In the genomic region with DNA sequence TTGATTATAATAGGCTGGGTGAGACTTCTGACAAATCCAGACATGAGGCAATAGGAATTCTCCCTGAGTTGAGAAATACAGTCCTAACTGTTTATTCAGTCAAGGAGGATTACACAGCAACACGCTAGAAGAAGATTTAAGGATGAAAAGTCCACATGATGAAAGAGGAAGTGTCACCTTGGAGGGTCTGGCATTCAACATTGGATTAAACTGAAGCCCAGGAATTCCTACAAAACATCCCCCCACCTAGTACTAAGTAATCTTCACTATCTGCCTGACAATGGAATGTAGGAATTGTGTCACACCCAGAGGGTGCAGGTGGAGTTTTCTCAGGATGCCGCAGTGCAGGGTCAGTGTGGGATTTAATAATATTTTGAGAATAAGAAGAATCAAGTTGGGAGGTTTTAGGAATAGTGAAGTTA, we compare ENCODE assay signal across 1 cellular context.
TF ChIP-seq lines count a peak whose summit lies in the region.

No MANE protein-coding gene starts in this region.

TF ChIP-seq in HepG2, 621 proteins besides CTCF, POLR2A, EP300 and RAD21 (continued from another document and continues in another):
- 0 out of 2 replicates have a peak, but pooled peaks have one; percentile 40 for TF ChIP-seq HMGXB3 (CRISPR knock-in tag; IDR thresholded peaks at IDR 0.05; ENCODE audit: borderline replicate concordance)
- peak; percentile 49; the same call in 1 of the 2 replicates for TF ChIP-seq SALL1 (CRISPR knock-in tag; IDR thresholded peaks at IDR 0.05)
- no peak for TF ChIP-seq SUZ12 (IDR thresholded peaks at IDR 0.05; ENCODE audit: low read depth, low read length)
- TF ChIP-seq, protein P1, sequence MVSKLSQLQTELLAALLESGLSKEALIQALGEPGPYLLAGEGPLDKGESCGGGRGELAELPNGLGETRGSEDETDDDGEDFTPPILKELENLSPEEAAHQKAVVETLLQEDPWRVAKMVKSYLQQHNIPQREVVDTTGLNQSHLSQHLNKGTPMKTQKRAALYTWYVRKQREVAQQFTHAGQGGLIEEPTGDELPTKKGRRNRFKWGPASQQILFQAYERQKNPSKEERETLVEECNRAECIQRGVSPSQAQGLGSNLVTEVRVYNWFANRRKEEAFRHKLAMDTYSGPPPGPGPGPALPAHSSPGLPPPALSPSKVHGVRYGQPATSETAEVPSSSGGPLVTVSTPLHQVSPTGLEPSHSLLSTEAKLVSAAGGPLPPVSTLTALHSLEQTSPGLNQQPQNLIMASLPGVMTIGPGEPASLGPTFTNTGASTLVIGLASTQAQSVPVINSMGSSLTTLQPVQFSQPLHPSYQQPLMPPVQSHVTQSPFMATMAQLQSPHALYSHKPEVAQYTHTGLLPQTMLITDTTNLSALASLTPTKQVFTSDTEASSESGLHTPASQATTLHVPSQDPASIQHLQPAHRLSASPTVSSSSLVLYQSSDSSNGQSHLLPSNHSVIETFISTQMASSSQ (IDR thresholded peaks at IDR 0.05; ENCODE audit: low read depth), result peak; percentile 61; the same call in 1 of the 2 replicates
- TF ChIP-seq, protein P1 (CRISPR knock-in tag; IDR thresholded peaks at IDR 0.05; ENCODE audit: borderline replicate concordance), result no peak
- TF ChIP-seq TBP (CRISPR knock-in tag; IDR thresholded peaks at IDR 0.05), result no peak
- TF ChIP-seq FOXC1 (CRISPR knock-in tag; IDR thresholded peaks at IDR 0.05; ENCODE audit: borderline replicate concordance), result no peak
- TF ChIP-seq ZNF431 (CRISPR knock-in tag; IDR thresholded peaks at IDR 0.05; ENCODE audit: borderline replicate concordance, low read depth), result no peak
- TF ChIP-seq ARNT2 (CRISPR knock-in tag; IDR thresholded peaks at IDR 0.05; ENCODE audit: low read depth), result no peak; the same call in 1 of the 2 replicates
- TF ChIP-seq ZNF44 (CRISPR knock-in tag; IDR thresholded peaks at IDR 0.05), result no peak
- peak; percentile 77 for TF ChIP-seq FOSL2 (CRISPR knock-in tag; IDR thresholded peaks at IDR 0.05)
- TF ChIP-seq ZZZ3 (CRISPR knock-in tag; IDR thresholded peaks at IDR 0.05; ENCODE audit: borderline replicate concordance), result no peak
- TF ChIP-seq KMT2B (CRISPR knock-in tag; IDR thresholded peaks at IDR 0.05), result 0 out of 2 replicates have a peak, but pooled peaks have one; percentile 32
- TF ChIP-seq MIXL1 (CRISPR knock-in tag; IDR thresholded peaks at IDR 0.05), result peak; percentile 79; the same call in 1 of the 2 replicates
- peak; percentile 74; the same call in 1 of the 2 replicates for TF ChIP-seq SOX13 (IDR thresholded peaks at IDR 0.05)
- peak in 1 of 2 experiments; percentile 92; a peak in 2 of 4 replicates for TF ChIP-seq SOX13 (CRISPR knock-in tag; conservative IDR thresholded peaks at IDR 0.05 in 1 of 2, IDR thresholded peaks at IDR 0.05 in 1 of 2)
- peak; percentile 94 for TF ChIP-seq ISL2 (CRISPR knock-in tag; IDR thresholded peaks at IDR 0.05)
- TF ChIP-seq RBM39 (IDR thresholded peaks at IDR 0.05; ENCODE audit: low read depth, low read length, poor library complexity, severe bottlenecking), result no peak
- TF ChIP-seq NR2F2 (IDR thresholded peaks at IDR 0.05; ENCODE audit: borderline replicate concordance, low read depth), result peak; percentile 76; the same call in 1 of the 2 replicates
- TF ChIP-seq ZSCAN29 (CRISPR knock-in tag; conservative IDR thresholded peaks at IDR 0.05), result no peak
- peak; percentile 36; the same call in 1 of the 2 replicates for TF ChIP-seq TCF7L2 (IDR thresholded peaks at IDR 0.05; ENCODE audit: low read depth, low read length)
- peak; percentile 92; the same call in 1 of the 2 replicates for TF ChIP-seq NFKBIZ (CRISPR knock-in tag; IDR thresholded peaks at IDR 0.05)
- no peak for TF ChIP-seq ZNF317 (CRISPR knock-in tag; IDR thresholded peaks at IDR 0.05)
- TF ChIP-seq BCL3 (CRISPR knock-in tag; IDR thresholded peaks at IDR 0.05), result no peak
- TF ChIP-seq KLF9 (CRISPR knock-in tag; IDR thresholded peaks at IDR 0.05; ENCODE audit: low read depth), result no peak
- no peak for TF ChIP-seq ZNF260 (CRISPR knock-in tag; IDR thresholded peaks at IDR 0.05; ENCODE audit: borderline replicate concordance, low read depth)
- TF ChIP-seq MAZ (IDR thresholded peaks at IDR 0.05; ENCODE audit: borderline replicate concordance, low read depth, low read length), result no peak
- peak; percentile 22; the same call in 1 of the 2 replicates for TF ChIP-seq MAZ (CRISPR knock-in tag; IDR thresholded peaks at IDR 0.05; ENCODE audit: low read depth)
- no peak for TF ChIP-seq ARID2 (CRISPR knock-in tag; IDR thresholded peaks at IDR 0.05; ENCODE audit: borderline replicate concordance)
- TF ChIP-seq, protein P2, sequence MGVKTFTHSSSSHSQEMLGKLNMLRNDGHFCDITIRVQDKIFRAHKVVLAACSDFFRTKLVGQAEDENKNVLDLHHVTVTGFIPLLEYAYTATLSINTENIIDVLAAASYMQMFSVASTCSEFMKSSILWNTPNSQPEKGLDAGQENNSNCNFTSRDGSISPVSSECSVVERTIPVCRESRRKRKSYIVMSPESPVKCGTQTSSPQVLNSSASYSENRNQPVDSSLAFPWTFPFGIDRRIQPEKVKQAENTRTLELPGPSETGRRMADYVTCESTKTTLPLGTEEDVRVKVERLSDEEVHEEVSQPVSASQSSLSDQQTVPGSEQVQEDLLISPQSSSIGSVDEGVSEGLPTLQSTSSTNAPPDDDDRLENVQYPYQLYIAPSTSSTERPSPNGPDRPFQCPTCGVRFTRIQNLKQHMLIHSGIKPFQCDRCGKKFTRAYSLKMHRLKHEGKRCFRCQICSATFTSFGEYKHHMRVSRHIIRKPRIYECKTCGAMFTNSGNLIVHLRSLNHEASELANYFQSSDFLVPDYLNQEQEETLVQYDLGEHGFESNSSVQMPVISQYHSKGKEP (CRISPR knock-in tag; IDR thresholded peaks at IDR 0.05), result 0 out of 2 replicates have a peak, but pooled peaks have one; percentile 40
- TF ChIP-seq ZNF709 (CRISPR knock-in tag; IDR thresholded peaks at IDR 0.05), result no peak
- no peak; the same call in 1 of the 2 replicates for TF ChIP-seq MYPOP (CRISPR knock-in tag; IDR thresholded peaks at IDR 0.05)
- TF ChIP-seq YEATS2 (CRISPR knock-in tag; IDR thresholded peaks at IDR 0.05; ENCODE audit: borderline replicate concordance), result no peak
- peak; percentile 11; the same call in 1 of the 2 replicates for TF ChIP-seq FOXA1 (IDR thresholded peaks at IDR 0.05)
- peak; percentile 90 for TF ChIP-seq FOXA1 (CRISPR knock-in tag; IDR thresholded peaks at IDR 0.05)
- no peak for TF ChIP-seq ZNF557 (CRISPR knock-in tag; IDR thresholded peaks at IDR 0.05)
- TF ChIP-seq, protein P3, sequence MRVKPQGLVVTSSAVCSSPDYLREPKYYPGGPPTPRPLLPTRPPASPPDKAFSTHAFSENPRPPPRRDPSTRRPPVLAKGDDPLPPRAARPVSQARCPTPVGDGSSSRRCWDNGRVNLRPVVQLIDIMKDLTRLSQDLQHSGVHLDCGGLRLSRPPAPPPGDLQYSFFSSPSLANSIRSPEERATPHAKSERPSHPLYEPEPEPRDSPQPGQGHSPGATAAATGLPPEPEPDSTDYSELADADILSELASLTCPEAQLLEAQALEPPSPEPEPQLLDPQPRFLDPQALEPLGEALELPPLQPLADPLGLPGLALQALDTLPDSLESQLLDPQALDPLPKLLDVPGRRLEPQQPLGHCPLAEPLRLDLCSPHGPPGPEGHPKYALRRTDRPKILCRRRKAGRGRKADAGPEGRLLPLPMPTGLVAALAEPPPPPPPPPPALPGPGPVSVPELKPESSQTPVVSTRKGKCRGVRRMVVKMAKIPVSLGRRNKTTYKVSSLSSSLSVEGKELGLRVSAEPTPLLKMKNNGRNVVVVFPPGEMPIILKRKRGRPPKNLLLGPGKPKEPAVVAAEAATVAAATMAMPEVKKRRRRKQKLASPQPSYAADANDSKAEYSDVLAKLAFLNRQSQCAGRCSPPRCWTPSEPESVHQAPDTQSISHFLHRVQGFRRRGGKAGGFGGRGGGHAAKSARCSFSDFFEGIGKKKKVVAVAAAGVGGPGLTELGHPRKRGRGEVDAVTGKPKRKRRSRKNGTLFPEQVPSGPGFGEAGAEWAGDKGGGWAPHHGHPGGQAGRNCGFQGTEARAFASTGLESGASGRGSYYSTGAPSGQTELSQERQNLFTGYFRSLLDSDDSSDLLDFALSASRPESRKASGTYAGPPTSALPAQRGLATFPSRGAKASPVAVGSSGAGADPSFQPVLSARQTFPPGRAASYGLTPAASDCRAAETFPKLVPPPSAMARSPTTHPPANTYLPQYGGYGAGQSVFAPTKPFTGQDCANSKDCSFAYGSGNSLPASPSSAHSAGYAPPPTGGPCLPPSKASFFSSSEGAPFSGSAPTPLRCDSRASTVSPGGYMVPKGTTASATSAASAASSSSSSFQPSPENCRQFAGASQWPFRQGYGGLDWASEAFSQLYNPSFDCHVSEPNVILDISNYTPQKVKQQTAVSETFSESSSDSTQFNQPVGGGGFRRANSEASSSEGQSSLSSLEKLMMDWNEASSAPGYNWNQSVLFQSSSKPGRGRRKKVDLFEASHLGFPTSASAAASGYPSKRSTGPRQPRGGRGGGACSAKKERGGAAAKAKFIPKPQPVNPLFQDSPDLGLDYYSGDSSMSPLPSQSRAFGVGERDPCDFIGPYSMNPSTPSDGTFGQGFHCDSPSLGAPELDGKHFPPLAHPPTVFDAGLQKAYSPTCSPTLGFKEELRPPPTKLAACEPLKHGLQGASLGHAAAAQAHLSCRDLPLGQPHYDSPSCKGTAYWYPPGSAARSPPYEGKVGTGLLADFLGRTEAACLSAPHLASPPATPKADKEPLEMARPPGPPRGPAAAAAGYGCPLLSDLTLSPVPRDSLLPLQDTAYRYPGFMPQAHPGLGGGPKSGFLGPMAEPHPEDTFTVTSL (CRISPR knock-in tag; IDR thresholded peaks at IDR 0.05; ENCODE audit: borderline replicate concordance), result peak; percentile 60; the same call in 1 of the 2 replicates
- TF ChIP-seq NFE2L2 (IDR thresholded peaks at IDR 0.05; ENCODE audit: low read length), result no peak
- TF ChIP-seq, protein P4, sequence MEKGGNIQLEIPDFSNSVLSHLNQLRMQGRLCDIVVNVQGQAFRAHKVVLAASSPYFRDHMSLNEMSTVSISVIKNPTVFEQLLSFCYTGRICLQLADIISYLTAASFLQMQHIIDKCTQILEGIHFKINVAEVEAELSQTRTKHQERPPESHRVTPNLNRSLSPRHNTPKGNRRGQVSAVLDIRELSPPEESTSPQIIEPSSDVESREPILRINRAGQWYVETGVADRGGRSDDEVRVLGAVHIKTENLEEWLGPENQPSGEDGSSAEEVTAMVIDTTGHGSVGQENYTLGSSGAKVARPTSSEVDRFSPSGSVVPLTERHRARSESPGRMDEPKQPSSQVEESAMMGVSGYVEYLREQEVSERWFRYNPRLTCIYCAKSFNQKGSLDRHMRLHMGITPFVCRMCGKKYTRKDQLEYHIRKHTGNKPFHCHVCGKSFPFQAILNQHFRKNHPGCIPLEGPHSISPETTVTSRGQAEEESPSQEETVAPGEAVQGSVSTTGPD (CRISPR knock-in tag; IDR thresholded peaks at IDR 0.05), result no peak
